11 cellular contexts compared by ENCODE assay signal in the genomic region with DNA sequence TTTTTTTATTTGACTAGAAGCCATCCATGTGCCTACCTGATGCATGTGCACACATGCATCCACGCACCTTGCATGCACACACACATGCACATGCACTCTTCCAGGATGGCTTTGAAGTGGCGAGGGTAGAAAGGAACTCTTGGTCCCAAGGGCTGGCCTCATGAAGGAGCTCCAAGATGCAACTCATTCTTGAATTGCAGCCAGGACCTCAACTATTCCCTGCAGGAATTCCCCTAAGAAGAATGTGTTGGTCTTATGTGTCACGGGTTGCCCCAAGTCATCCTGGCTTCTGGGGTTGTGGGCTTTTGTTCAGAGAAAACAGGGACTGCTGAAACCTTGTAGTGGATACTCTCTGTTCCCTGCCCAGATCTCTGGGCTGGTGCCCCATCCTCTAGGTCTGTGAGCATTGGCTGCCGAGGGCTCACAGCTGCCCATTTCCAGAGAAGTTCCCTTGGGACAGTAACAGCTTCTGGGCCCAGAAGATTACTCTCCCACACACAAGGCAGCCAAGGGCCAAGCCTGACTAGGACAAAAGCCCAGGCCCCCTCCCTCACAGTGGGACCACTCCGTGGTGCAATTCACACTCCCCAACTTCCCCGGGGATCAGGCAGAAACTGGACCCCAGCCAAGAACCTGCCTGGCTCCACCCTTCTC.
DNase-seq lines count a peak whose midpoint lies in the region; ATAC-seq and TF ChIP-seq lines count a peak whose summit lies in the region.
"Had no signal": no experiment of that assay in that cellular context is flagged by ENCODE, and none has a peak within 500 bp of the region (broad histone marks: within the 10 kb centered on the region; RNA-seq: fewer than 3 reads in every experiment).

No MANE protein-coding gene starts in this region.

- no peaks in the 10 kb centered on the region for H4K20me1 ChIP-seq in HCT116 (ENCODE audit: insufficient read depth)

- peak; percentile 29; the same call in 1 of the 2 replicates for ATAC-seq in HCT116
- peak; percentile 82 for ATAC-seq in left ventricle myocardium superior
- no peak for ATAC-seq in GM19324 (IDR thresholded peaks at IDR 0.05; ENCODE audit: low FRiP score, unreplicated experiment)

- DNase-seq in HCT116 (ENCODE audit: low read depth, low spot score) (no peak), ascending aorta (ENCODE audit: low spot score in 2 of 2) (peak; percentile 26 to 85), left ventricle myocardium superior (peak; percentile 73), stromal cell of bone marrow (ENCODE audit: low read depth) (peak; percentile 99), GM20000 (ENCODE audit: low spot score) (no peak), NCI-H1092 treated with DMSO at 0.1 percent for 48 hours (lab: John Stamatoyannopoulos, UW) (no peak), UCSD-AML1 (lab: John Stamatoyannopoulos, UW; ENCODE audit: unreplicated experiment) (no peak)
- DNase-seq: activated T-cell treated with anti-CD3 and anti-CD28 coated beads, Interleukin-2, amount 50 U/mL, for 1 hour; MV-4-11 had no signal

- no peak overlapping the region for H3K9ac ChIP-seq in HCT116 (ENCODE audit: low read length)

- RAD21 ChIA-PET in HCT116 (lab: Charles Lee; ENCODE audit: low non-redundant PET in 1 of 2, low total read pairs in 2 of 2, uncharacterized antibody in 2 of 2, unreplicated experiment in 2 of 2): no interaction called here

- H2AFZ ChIP-seq in HCT116 (ENCODE audit: low read depth, low read length, poor library complexity, severe bottlenecking): no peak overlapping the region

- no peaks in the 10 kb centered on the region for H3K9me3 ChIP-seq in HCT116 (ENCODE audit: control insufficient read depth in 1 of 2, insufficient read depth in 1 of 2, low read depth in 1 of 2, low read length in 2 of 2)
- no peaks in the 10 kb centered on the region for H3K9me3 ChIP-seq in ascending aorta
- H3K9me3 ChIP-seq: SJCRH30 had no signal

- peaks cover 0 to 18% of the 10 kb centered on the region in 2 experiments; a peak in 1 of 4 replicates for H3K4me1 ChIP-seq in HCT116 (ENCODE audit: control insufficient read depth in 1 of 2, insufficient read depth in 2 of 2, low read length in 2 of 2)
- H3K4me1 ChIP-seq in ascending aorta: peaks cover 13 to 15% of the 10 kb centered on the region in 2 donors
- H3K4me1 ChIP-seq: SJCRH30 had no signal

- H3K27me3 ChIP-seq in HCT116 (ENCODE audit: insufficient read depth, low read length): peaks cover 3% of the 10 kb centered on the region; the same call in 1 of the 2 replicates
- no peaks in the 10 kb centered on the region for H3K27me3 ChIP-seq in ascending aorta
- H3K27me3 ChIP-seq: SJCRH30 had no signal

- BruUV-seq in HCT116 (replicated peaks; lab: Mats Ljungman, UMichigan): no TSS peak

- TF ChIP-seq POLR2A in HCT116 (IDR thresholded peaks at IDR 0.05; ENCODE audit: borderline replicate concordance, extremely low read depth, insufficient read depth, insufficient read length): no peak

- H3K4me3 ChIP-seq in HCT116 (replicated peaks in 1 of 2; ENCODE audit: low read depth in 1 of 2, low read length in 2 of 2) (no peak overlapping the region), ascending aorta (no peak overlapping the region)
- H3K4me3 ChIP-seq: SJCRH30 had no signal

- H3K4me2 ChIP-seq in HCT116 (ENCODE audit: low read length): peak overlapping the region; percentile 13; the same call in 1 of the 2 replicates

- H3K27ac ChIP-seq in HCT116 (ENCODE audit: low read depth, low read length) (no peak overlapping the region), ascending aorta (peak overlapping the region; percentile 53 to 55)
- H3K27ac ChIP-seq: SJCRH30 had no signal

- intact Hi-C loops in HCT116 (cut with micrococcal nuclease) (no loop called here), ascending aorta (cut with DNase I) (loop anchor here (5.0 kb wide), 1 partner anchor 69 kb away; no protein-coding TSS in a partner anchor), left ventricle myocardium superior (cut with micrococcal nuclease) (no loop called here)

- TF ChIP-seq CTCF in HCT116 (IDR thresholded peaks at IDR 0.05 in 2 of 3, conservative IDR thresholded peaks at IDR 0.05 in 1 of 3; ENCODE audit: borderline replicate concordance in 1 of 3, insufficient read depth in 1 of 3, low read depth in 2 of 3, low read length in 2 of 3): no peak
- TF ChIP-seq CTCF in ascending aorta (IDR thresholded peaks at IDR 0.05): no peak
- TF ChIP-seq CTCF in GM20000 (IDR thresholded peaks at IDR 0.05; ENCODE audit: extremely low read depth, missing control alignments): no peak

- CTCF ChIA-PET in HCT116 (lab: Charles Lee): no interaction called here

- TF ChIP-seq RAD21 in HCT116 (IDR thresholded peaks at IDR 0.05; ENCODE audit: low read depth): no peak

- POLR2A ChIA-PET in HCT116 (lab: Charles Lee): no interaction called here

- H3K79me2 ChIP-seq in HCT116 (ENCODE audit: insufficient read depth, low read length): no peaks in the 10 kb centered on the region

- no peaks in the 10 kb centered on the region for H3K9me2 ChIP-seq in HCT116 (ENCODE audit: insufficient read depth)

- no peaks in the 10 kb centered on the region for H3K36me3 ChIP-seq in HCT116 (ENCODE audit: control insufficient read depth in 1 of 2, insufficient read depth in 2 of 2, low read length in 2 of 2)
- no peaks in the 10 kb centered on the region for H3K36me3 ChIP-seq in ascending aorta
- H3K36me3 ChIP-seq: SJCRH30 had no signal

TF ChIP-seq in HCT116, 20 proteins besides CTCF, POLR2A, EP300 and RAD21:
- no peak for TF ChIP-seq SIN3A (IDR thresholded peaks at IDR 0.05; ENCODE audit: low read depth)
- no peak for TF ChIP-seq SRF (IDR thresholded peaks at IDR 0.05; ENCODE audit: low read depth)
- TF ChIP-seq CEBPB (IDR thresholded peaks at IDR 0.05; ENCODE audit: low read depth): no peak
- no peak for TF ChIP-seq TCF7L2 (IDR thresholded peaks at IDR 0.05; ENCODE audit: borderline replicate concordance, extremely low read depth, insufficient read depth, insufficient read length)
- TF ChIP-seq EZH2 (IDR thresholded peaks at IDR 0.05): no peak
- no peak for TF ChIP-seq POLR2AphosphoS5 (IDR thresholded peaks at IDR 0.05; ENCODE audit: low read depth, low read length)
- TF ChIP-seq, protein P1, sequence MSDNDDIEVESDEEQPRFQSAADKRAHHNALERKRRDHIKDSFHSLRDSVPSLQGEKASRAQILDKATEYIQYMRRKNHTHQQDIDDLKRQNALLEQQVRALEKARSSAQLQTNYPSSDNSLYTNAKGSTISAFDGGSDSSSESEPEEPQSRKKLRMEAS (IDR thresholded peaks at IDR 0.05): no peak
- TF ChIP-seq, protein P2, sequence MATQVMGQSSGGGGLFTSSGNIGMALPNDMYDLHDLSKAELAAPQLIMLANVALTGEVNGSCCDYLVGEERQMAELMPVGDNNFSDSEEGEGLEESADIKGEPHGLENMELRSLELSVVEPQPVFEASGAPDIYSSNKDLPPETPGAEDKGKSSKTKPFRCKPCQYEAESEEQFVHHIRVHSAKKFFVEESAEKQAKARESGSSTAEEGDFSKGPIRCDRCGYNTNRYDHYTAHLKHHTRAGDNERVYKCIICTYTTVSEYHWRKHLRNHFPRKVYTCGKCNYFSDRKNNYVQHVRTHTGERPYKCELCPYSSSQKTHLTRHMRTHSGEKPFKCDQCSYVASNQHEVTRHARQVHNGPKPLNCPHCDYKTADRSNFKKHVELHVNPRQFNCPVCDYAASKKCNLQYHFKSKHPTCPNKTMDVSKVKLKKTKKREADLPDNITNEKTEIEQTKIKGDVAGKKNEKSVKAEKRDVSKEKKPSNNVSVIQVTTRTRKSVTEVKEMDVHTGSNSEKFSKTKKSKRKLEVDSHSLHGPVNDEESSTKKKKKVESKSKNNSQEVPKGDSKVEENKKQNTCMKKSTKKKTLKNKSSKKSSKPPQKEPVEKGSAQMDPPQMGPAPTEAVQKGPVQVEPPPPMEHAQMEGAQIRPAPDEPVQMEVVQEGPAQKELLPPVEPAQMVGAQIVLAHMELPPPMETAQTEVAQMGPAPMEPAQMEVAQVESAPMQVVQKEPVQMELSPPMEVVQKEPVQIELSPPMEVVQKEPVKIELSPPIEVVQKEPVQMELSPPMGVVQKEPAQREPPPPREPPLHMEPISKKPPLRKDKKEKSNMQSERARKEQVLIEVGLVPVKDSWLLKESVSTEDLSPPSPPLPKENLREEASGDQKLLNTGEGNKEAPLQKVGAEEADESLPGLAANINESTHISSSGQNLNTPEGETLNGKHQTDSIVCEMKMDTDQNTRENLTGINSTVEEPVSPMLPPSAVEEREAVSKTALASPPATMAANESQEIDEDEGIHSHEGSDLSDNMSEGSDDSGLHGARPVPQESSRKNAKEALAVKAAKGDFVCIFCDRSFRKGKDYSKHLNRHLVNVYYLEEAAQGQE (IDR thresholded peaks at IDR 0.05; ENCODE audit: low read depth): no peak
- TF ChIP-seq CBX3 (IDR thresholded peaks at IDR 0.05; ENCODE audit: low read depth): no peak
- no peak for TF ChIP-seq ZNF274 (IDR thresholded peaks at IDR 0.05; ENCODE audit: low read depth, low read length)
- no peak for TF ChIP-seq EZH2phosphoT487 (IDR thresholded peaks at IDR 0.05; ENCODE audit: borderline replicate concordance)
- TF ChIP-seq ZFX (IDR thresholded peaks at IDR 0.05): no peak
- no peak for TF ChIP-seq JUND (IDR thresholded peaks at IDR 0.05)
- no peak for TF ChIP-seq ELF1 (IDR thresholded peaks at IDR 0.05; ENCODE audit: borderline replicate concordance, low read depth)
TF ChIP-seq in HCT116: peak in this region for 0.

Comparison
In these comparisons a context has a peak if more than half of its experiments do, and no peak if none do; other contexts are left out.
1. DNase-seq: peak in ascending aorta (2 of 2), left ventricle myocardium superior (single experiment) and stromal cell of bone marrow (single experiment); none in HCT116 (single experiment), GM20000 (single experiment), NCI-H1092 treated with DMSO at 0.1 percent for 48 hours (single experiment) and UCSD-AML1 (single experiment).